20 cellular contexts compared by ENCODE assay signal in the genomic region with DNA sequence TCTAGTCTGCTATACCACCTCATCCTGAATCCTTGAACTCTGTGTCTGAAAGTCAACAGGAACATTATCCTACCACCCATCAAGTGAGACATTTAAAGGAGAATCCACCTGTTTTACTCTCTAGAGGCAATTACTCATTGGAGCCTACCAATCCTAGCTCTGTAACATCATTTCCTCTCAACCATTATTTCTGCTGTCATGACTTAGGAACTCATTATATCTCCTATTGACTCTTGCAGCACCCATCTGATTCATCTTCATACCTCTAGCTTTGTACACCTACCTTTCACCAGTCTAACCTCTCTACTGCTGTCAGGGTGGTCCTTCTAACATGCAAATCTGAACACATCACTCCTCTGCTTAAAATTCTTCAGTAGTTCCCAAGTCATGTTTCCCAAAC.
"Had no signal": no experiment of that assay in that cellular context is flagged by ENCODE, and none has a peak within 500 bp of the region (broad histone marks: within the 10 kb centered on the region; RNA-seq: fewer than 3 reads in every experiment).

No MANE protein-coding gene starts in this region.

- DNase-seq: Kasumi-1, MV-4-11, NCI-H1105, NCI-H1417, NCI-H1436 treated with DMSO at 0.1 percent for 48 hours, NCI-H1694 treated with DMSO at 0.1 percent for 48 hours, NCI-H1930, NCI-H2081, NCI-H2107, NCI-H2227 treated with DMSO at 0.1 percent for 48 hours, NCI-H446, NCI-H510A, NCI-H524 treated with DMSO at 0.1 percent for 48 hours, NCI-H69, NCI-H774, RPMI8226, SHP77, SK-N-SH had no signal

- ATAC-seq: K562 had no signal

- H3K27ac ChIP-seq: KMS-11 had no signal

- H3K4me3 ChIP-seq: K562 had no signal
